Comparison of ENCODE assay signal across 1 cellular context in the genomic region with DNA sequence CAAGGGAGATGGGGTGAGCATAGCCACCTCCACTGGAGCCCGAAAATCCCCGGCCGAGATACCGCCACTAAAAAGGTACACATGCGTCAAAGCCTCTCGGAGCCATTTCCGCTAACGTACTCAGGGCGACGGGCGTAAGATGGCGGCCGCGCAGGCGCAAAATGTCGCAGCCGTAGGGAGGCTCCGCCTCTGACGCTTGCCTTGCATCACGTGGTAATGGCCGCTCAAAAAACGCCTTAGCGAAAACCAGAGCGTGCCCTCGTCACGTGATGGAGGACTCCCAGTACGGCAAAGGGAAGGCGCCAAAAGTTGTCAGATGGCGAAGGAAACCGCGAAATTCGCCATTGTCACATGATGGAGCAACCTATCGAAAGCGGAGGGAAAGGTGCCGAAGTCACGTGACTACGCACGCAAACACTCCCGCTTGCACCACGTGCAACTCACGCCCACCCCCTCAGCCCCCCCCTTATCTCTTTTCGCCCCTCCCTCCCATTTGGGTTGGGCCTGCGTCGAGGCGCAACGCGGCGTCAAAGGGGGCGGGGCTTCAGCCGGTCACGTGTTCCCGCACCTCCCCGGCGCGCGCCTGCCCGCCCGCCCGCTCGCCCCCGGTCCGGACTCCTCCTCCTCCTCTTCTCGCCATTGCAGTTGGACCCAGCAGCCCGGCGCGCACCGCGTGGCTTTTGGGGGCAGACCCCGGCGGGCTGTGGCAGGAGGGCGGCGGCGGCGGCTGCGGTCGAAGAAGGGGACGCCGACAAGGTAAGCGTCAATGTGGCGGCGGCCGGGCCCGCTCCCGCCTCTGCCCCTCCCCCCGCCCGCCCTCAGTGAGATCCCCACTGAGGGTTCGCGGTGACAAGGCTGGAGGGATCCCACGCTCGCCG.
TF ChIP-seq lines count a peak whose summit lies in the region.

A gene (plus strand): TSS at position 615 of the 878 bp plus-strand sequence. CDS start 16,260 bp downstream, outside the sequence.

TF ChIP-seq in K562, 482 proteins besides CTCF, POLR2A, EP300 and RAD21 (continued from another document and continues in another):
- TF ChIP-seq, protein P1, sequence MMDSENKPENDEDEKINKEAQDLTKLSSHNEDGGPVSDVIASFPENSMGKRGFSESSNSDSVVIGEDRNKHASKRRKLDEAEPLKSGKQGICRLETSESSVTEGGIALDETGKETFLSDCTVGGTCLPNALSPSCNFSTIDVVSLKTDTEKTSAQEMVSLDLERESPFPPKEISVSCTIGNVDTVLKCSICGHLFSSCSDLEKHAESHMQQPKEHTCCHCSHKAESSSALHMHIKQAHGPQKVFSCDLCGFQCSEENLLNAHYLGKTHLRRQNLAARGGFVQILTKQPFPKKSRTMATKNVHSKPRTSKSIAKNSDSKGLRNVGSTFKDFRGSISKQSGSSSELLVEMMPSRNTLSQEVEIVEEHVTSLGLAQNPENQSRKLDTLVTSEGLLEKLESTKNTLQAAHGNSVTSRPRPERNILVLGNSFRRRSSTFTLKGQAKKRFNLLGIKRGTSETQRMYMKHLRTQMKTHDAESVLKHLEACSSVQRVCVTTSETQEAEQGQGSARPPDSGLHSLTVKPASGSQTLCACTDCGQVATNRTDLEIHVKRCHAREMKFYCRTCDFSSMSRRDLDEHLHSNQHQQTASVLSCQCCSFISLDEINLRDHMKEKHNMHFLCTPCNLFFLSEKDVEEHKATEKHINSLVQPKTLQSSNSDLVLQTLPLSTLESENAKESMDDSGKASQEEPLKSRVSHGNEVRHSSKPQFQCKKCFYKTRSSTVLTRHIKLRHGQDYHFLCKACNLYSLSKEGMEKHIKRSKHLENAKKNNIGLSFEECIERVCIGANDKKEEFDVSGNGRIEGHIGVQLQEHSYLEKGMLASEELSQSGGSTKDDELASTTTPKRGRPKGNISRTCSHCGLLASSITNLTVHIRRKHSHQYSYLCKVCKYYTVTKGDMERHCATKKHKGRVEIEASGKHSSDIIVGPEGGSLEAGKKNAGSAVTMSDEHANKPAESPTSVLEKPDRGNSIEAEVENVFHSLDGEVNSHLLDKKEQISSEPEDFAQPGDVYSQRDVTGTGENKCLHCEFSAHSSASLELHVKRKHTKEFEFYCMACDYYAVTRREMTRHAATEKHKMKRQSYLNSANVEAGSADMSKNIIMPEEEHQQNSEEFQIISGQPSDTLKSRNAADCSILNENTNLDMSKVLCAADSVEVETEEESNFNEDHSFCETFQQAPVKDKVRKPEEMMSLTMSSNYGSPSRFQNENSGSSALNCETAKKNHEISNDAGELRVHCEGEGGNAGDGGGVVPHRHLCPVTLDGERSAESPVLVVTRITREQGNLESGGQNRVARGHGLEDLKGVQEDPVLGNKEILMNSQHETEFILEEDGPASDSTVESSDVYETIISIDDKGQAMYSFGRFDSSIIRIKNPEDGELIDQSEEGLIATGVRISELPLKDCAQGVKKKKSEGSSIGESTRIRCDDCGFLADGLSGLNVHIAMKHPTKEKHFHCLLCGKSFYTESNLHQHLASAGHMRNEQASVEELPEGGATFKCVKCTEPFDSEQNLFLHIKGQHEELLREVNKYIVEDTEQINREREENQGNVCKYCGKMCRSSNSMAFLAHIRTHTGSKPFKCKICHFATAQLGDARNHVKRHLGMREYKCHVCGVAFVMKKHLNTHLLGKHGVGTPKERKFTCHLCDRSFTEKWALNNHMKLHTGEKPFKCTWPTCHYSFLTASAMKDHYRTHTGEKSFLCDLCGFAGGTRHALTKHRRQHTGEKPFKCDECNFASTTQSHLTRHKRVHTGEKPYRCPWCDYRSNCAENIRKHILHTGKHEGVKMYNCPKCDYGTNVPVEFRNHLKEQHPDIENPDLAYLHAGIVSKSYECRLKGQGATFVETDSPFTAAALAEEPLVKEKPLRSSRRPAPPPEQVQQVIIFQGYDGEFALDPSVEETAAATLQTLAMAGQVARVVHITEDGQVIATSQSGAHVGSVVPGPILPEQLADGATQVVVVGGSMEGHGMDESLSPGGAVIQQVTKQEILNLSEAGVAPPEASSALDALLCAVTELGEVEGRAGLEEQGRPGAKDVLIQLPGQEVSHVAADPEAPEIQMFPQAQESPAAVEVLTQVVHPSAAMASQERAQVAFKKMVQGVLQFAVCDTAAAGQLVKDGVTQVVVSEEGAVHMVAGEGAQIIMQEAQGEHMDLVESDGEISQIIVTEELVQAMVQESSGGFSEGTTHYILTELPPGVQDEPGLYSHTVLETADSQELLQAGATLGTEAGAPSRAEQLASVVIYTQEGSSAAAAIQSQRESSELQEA (IDR thresholded peaks at IDR 0.05; ENCODE audit: low read depth) = peak; percentile 100
- TF ChIP-seq JUND (IDR thresholded peaks at IDR 0.05; ENCODE audit: borderline replicate concordance, low read depth, low read length) (peak; percentile 29; the same call in 1 of the 2 replicates), JUND (tag; IDR thresholded peaks at IDR 0.05; ENCODE audit: borderline replicate concordance, low read depth, low read length) (peak; percentile 64; the same call in 1 of the 3 replicates), MTF1 (CRISPR knock-in tag; IDR thresholded peaks at IDR 0.05; ENCODE audit: borderline replicate concordance) (no peak; the same call in 1 of the 2 replicates), POLR2H (tag; IDR thresholded peaks at IDR 0.05; ENCODE audit: low read depth) (peak; percentile 83), MCM2 (IDR thresholded peaks at IDR 0.05; ENCODE audit: low read depth) (no peak), SMARCE1 (IDR thresholded peaks at IDR 0.05) (peak; percentile 70), ZNF121 (CRISPR knock-in tag; conservative IDR thresholded peaks at IDR 0.05) (no peak), TEAD2 (tag; IDR thresholded peaks at IDR 0.05) (no peak), PURB (CRISPR knock-in tag; IDR thresholded peaks at IDR 0.05; ENCODE audit: low read depth) (no peak), ETV1 (tag; conservative IDR thresholded peaks at IDR 0.05; ENCODE audit: low read depth) (no peak; the same call in none of the 2 replicates), PHB2 (IDR thresholded peaks at IDR 0.05; ENCODE audit: low read depth) (no peak), HDAC2 (IDR thresholded peaks at IDR 0.05) (peak; percentile 38; the same call in 1 of the 2 replicates)
- TF ChIP-seq, protein P2, sequence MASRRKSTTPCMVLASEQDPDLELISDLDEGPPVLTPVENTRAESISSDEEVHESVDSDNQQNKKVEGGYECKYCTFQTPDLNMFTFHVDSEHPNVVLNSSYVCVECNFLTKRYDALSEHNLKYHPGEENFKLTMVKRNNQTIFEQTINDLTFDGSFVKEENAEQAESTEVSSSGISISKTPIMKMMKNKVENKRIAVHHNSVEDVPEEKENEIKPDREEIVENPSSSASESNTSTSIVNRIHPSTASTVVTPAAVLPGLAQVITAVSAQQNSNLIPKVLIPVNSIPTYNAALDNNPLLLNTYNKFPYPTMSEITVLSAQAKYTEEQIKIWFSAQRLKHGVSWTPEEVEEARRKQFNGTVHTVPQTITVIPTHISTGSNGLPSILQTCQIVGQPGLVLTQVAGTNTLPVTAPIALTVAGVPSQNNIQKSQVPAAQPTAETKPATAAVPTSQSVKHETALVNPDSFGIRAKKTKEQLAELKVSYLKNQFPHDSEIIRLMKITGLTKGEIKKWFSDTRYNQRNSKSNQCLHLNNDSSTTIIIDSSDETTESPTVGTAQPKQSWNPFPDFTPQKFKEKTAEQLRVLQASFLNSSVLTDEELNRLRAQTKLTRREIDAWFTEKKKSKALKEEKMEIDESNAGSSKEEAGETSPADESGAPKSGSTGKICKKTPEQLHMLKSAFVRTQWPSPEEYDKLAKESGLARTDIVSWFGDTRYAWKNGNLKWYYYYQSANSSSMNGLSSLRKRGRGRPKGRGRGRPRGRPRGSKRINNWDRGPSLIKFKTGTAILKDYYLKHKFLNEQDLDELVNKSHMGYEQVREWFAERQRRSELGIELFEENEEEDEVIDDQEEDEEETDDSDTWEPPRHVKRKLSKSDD (conservative IDR thresholded peaks at IDR 0.05; ENCODE audit: low read length) = 0 out of 2 replicates have a peak, but pooled peaks have one; percentile 78
- TF ChIP-seq, protein P3, sequence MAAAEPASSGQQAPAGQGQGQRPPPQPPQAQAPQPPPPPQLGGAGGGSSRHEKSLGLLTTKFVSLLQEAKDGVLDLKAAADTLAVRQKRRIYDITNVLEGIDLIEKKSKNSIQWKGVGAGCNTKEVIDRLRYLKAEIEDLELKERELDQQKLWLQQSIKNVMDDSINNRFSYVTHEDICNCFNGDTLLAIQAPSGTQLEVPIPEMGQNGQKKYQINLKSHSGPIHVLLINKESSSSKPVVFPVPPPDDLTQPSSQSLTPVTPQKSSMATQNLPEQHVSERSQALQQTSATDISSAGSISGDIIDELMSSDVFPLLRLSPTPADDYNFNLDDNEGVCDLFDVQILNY (CRISPR knock-in tag; IDR thresholded peaks at IDR 0.05) = peak; percentile 78; the same call in 1 of the 2 replicates
- TF ChIP-seq, protein P4, sequence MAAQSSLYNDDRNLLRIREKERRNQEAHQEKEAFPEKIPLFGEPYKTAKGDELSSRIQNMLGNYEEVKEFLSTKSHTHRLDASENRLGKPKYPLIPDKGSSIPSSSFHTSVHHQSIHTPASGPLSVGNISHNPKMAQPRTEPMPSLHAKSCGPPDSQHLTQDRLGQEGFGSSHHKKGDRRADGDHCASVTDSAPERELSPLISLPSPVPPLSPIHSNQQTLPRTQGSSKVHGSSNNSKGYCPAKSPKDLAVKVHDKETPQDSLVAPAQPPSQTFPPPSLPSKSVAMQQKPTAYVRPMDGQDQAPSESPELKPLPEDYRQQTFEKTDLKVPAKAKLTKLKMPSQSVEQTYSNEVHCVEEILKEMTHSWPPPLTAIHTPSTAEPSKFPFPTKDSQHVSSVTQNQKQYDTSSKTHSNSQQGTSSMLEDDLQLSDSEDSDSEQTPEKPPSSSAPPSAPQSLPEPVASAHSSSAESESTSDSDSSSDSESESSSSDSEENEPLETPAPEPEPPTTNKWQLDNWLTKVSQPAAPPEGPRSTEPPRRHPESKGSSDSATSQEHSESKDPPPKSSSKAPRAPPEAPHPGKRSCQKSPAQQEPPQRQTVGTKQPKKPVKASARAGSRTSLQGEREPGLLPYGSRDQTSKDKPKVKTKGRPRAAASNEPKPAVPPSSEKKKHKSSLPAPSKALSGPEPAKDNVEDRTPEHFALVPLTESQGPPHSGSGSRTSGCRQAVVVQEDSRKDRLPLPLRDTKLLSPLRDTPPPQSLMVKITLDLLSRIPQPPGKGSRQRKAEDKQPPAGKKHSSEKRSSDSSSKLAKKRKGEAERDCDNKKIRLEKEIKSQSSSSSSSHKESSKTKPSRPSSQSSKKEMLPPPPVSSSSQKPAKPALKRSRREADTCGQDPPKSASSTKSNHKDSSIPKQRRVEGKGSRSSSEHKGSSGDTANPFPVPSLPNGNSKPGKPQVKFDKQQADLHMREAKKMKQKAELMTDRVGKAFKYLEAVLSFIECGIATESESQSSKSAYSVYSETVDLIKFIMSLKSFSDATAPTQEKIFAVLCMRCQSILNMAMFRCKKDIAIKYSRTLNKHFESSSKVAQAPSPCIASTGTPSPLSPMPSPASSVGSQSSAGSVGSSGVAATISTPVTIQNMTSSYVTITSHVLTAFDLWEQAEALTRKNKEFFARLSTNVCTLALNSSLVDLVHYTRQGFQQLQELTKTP (IDR thresholded peaks at IDR 0.05; ENCODE audit: low read depth in 1 of 2, partially characterized antibody in 2 of 2) = peak; percentile 73 to 98
- TF ChIP-seq, protein P5, sequence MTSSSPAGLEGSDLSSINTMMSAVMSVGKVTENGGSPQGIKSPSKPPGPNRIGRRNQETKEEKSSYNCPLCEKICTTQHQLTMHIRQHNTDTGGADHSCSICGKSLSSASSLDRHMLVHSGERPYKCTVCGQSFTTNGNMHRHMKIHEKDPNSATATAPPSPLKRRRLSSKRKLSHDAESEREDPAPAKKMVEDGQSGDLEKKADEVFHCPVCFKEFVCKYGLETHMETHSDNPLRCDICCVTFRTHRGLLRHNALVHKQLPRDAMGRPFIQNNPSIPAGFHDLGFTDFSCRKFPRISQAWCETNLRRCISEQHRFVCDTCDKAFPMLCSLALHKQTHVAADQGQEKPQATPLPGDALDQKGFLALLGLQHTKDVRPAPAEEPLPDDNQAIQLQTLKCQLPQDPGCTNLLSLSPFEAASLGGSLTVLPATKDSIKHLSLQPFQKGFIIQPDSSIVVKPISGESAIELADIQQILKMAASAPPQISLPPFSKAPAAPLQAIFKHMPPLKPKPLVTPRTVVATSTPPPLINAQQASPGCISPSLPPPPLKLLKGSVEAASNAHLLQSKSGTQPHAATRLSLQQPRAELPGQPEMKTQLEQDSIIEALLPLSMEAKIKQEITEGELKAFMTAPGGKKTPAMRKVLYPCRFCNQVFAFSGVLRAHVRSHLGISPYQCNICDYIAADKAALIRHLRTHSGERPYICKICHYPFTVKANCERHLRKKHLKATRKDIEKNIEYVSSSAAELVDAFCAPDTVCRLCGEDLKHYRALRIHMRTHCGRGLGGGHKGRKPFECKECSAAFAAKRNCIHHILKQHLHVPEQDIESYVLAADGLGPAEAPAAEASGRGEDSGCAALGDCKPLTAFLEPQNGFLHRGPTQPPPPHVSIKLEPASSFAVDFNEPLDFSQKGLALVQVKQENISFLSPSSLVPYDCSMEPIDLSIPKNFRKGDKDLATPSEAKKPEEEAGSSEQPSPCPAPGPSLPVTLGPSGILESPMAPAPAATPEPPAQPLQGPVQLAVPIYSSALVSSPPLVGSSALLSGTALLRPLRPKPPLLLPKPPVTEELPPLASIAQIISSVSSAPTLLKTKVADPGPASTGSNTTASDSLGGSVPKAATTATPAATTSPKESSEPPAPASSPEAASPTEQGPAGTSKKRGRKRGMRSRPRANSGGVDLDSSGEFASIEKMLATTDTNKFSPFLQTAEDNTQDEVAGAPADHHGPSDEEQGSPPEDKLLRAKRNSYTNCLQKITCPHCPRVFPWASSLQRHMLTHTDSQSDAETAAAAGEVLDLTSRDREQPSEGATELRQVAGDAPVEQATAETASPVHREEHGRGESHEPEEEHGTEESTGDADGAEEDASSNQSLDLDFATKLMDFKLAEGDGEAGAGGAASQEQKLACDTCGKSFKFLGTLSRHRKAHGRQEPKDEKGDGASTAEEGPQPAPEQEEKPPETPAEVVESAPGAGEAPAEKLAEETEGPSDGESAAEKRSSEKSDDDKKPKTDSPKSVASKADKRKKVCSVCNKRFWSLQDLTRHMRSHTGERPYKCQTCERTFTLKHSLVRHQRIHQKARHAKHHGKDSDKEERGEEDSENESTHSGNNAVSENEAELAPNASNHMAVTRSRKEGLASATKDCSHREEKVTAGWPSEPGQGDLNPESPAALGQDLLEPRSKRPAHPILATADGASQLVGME (CRISPR knock-in tag; IDR thresholded peaks at IDR 0.05) = peak; percentile 86; the same call in 1 of the 2 replicates
- TF ChIP-seq, protein P6, sequence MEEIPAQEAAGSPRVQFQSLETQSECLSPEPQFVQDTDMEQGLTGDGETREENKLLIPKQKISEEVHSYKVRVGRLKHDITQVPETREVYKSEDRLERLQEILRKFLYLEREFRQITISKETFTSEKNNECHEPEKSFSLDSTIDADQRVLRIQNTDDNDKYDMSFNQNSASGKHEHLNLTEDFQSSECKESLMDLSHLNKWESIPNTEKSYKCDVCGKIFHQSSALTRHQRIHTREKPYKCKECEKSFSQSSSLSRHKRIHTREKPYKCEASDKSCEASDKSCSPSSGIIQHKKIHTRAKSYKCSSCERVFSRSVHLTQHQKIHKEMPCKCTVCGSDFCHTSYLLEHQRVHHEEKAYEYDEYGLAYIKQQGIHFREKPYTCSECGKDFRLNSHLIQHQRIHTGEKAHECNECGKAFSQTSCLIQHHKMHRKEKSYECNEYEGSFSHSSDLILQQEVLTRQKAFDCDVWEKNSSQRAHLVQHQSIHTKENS (CRISPR knock-in tag; IDR thresholded peaks at IDR 0.05) = no peak
